21 cellular contexts compared by ENCODE assay signal in the genomic region with DNA sequence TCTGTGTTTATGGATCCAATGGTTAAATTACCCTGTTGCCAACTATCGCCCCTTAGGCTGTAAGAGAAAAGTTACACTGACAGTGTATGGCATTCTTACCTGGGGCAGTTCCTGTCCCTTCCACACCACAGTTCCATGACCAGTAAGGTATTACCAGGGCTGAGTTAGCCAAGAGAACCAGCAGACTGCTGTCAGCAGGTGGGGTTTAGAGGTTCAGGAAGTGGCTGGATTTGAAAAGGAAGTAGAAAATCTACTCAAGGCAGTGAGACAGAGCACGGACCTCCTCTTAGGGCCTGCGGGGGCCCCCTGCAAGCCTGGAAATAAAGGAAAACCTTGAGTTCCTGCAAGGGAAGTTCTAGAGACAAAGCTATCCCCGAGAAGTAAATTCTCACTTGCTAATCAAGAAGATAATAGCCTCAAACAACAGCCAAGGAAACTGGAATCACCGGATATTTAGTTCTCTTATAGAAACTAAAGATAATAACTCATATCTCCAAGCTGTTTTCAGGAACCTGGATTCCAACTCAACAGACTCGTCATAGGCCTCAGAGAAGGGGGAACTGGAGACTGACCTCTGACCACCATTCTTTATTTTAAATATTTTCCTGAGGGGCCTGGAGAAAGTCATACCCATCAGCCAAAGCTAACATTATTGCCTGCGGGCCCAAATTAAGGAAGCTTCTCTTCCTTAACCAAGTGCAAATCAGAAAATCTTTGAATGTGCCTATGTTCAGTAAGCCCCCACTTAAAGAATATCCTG.
DNase-seq lines count a peak whose midpoint lies in the region; ATAC-seq and TF ChIP-seq lines count a peak whose summit lies in the region.
"Had no signal": no experiment of that assay in that cellular context is flagged by ENCODE, and none has a peak within 500 bp of the region (broad histone marks: within the 10 kb centered on the region; RNA-seq: fewer than 3 reads in every experiment).

No MANE protein-coding gene starts in this region.

- intact Hi-C loops in tibial artery (cut with DNase I; ENCODE audit: low total_unique reads) = no loop called here

- H3K27ac ChIP-seq in SK-N-SH (ENCODE audit: low read depth in 2 of 2, low read length in 1 of 2) (no peak overlapping the region), MM.1S (ENCODE audit: low read length) (no peak overlapping the region), tibial artery (no peak overlapping the region)
- H3K27ac ChIP-seq: 22Rv1, SJSA1 had no signal

- H3F3A ChIP-seq in SK-N-SH (replicated peaks; ENCODE audit: insufficient read depth) = no peaks in the 10 kb centered on the region
- H3F3A ChIP-seq in MM.1S (ENCODE audit: insufficient read depth, low read length) = no peaks in the 10 kb centered on the region

- DNase-seq in SK-N-SH (no peak), MM.1S (peak; percentile 30), iPS-NIHi11 (ENCODE audit: low spot score) (peak; percentile 23), DMS79 treated with DMSO at 0.1 percent for 48 hours (lab: John Stamatoyannopoulos, UW) (no peak), tibial artery (no peak)
- no peak for DNase-seq in stimulated activated CD4-positive, alpha-beta T cell treated with anti-CD3 and anti-CD28 coated beads, Interleukin-1b, Interleukin-23, amount 100 ng/mL, for 48 hours
- no peak for DNase-seq in activated CD4-positive, alpha-beta T cell treated with anti-CD3 and anti-CD28 coated beads for 1 hour
- DNase-seq: ACHN, C1 segment of cervical spinal cord, DMS53, EL, HCEC 1CT, Karpas-422, NCI-H1417, NCI-H1694 treated with DMSO at 0.1 percent for 48 hours, NCI-H446 treated with DMSO at 0.1 percent for 48 hours, NCI-H526 treated with DMSO at 0.1 percent for 48 hours had no signal

- no peaks in the 10 kb centered on the region for H3K9me2 ChIP-seq in SK-N-SH
- no peaks in the 10 kb centered on the region for H3K9me2 ChIP-seq in MM.1S (replicated peaks; ENCODE audit: insufficient read depth, low read length)

- no peak overlapping the region for H3K4me2 ChIP-seq in SK-N-SH
- H3K4me2 ChIP-seq in MM.1S (ENCODE audit: low read depth, low read length) = peak overlapping the region; percentile 27; the same call in 1 of the 2 replicates

- WGBS in SK-N-SH (ENCODE audit: low lambda C conversion rate) = 13% methylated on average over 7 of the region's 7 CpGs

- H3K4me1 ChIP-seq in SK-N-SH (ENCODE audit: control insufficient read depth in 1 of 2, insufficient read depth in 2 of 2, low read depth in 1 of 2, low read length in 1 of 2) (no peaks in the 10 kb centered on the region), MM.1S (ENCODE audit: low read length) (0 out of 2 replicates have a peak, but pooled peaks cover 4% of the 10 kb centered on the region), tibial artery (no peaks in the 10 kb centered on the region)
- H3K4me1 ChIP-seq: SJSA1 had no signal

- POLR2A ChIA-PET in SK-N-SH (lab: Yijun Ruan, JAX) = no interaction called here

- H3K36me3 ChIP-seq in SK-N-SH (replicated peaks in 1 of 2; ENCODE audit: control insufficient read depth in 1 of 2, insufficient read depth in 2 of 2, low read length in 1 of 2) (no peaks in the 10 kb centered on the region), MM.1S (replicated peaks; ENCODE audit: insufficient read depth, low read length) (no peaks in the 10 kb centered on the region), tibial artery (no peaks in the 10 kb centered on the region)
- H3K36me3 ChIP-seq: SJSA1 had no signal

- no peak overlapping the region for H3K4me3 ChIP-seq in SK-N-SH (ENCODE audit: low read depth in 2 of 2, low read length in 1 of 2)
- H3K4me3 ChIP-seq in MM.1S (ENCODE audit: low read length) = no peak overlapping the region
- H3K4me3 ChIP-seq in tibial artery = no peak overlapping the region
- H3K4me3 ChIP-seq: SJSA1 had no signal

- no peak overlapping the region for H3K9ac ChIP-seq in SK-N-SH
- no peak overlapping the region for H3K9ac ChIP-seq in MM.1S (ENCODE audit: low read length)

- TF ChIP-seq CTCF in SK-N-SH (IDR thresholded peaks at IDR 0.05) (no peak), MM.1S (IDR thresholded peaks at IDR 0.05; ENCODE audit: low read length) (no peak), tibial artery (IDR thresholded peaks at IDR 0.05) (no peak)

- CTCF ChIA-PET in SK-N-SH (lab: Yijun Ruan, JAX) = interaction anchor here (1.2 kb wide), 1 partner anchor 37 kb away, joined by 3 read pairs; no protein-coding TSS in a partner anchor

- H4K20me1 ChIP-seq in SK-N-SH (ENCODE audit: insufficient read depth) = no peaks in the 10 kb centered on the region
- no peaks in the 10 kb centered on the region for H4K20me1 ChIP-seq in MM.1S (ENCODE audit: insufficient read depth, low read length)

- TF ChIP-seq EP300 in SK-N-SH (IDR thresholded peaks at IDR 0.05; ENCODE audit: borderline replicate concordance in 1 of 2, low read depth in 1 of 2, low read length in 1 of 2) = no peak

- 0 out of 2 replicates have a peak, but pooled peaks cover 5% of the 10 kb centered on the region for H3K27me3 ChIP-seq in SK-N-SH (ENCODE audit: insufficient read depth)
- H3K27me3 ChIP-seq in MM.1S (replicated peaks; ENCODE audit: insufficient read depth, low read length) = no peaks in the 10 kb centered on the region
- peaks cover 0 to 4% of the 10 kb centered on the region in 2 donors for H3K27me3 ChIP-seq in tibial artery

- no peak for ATAC-seq in SK-N-SH treated with all-trans-retinoic acid at 6 μM for 48 hours
- ATAC-seq: Right ventricle myocardium inferior had no signal

- H2AFZ ChIP-seq in SK-N-SH (ENCODE audit: low read depth) (0 out of 2 replicates have a peak overlapping the region, but pooled peaks have one; percentile 16), MM.1S (ENCODE audit: low read length) (0 out of 2 replicates have a peak overlapping the region, but pooled peaks have one; percentile 28)

- H3K79me2 ChIP-seq in SK-N-SH (ENCODE audit: insufficient read depth) (no peaks in the 10 kb centered on the region), MM.1S (ENCODE audit: low read length) (no peaks in the 10 kb centered on the region)

- H3K9me3 ChIP-seq in SK-N-SH = no peaks in the 10 kb centered on the region
- H3K9me3 ChIP-seq in MM.1S (replicated peaks; ENCODE audit: insufficient read depth, low read length) = no peaks in the 10 kb centered on the region
- H3K9me3 ChIP-seq in tibial artery = no peaks in the 10 kb centered on the region
- H3K9me3 ChIP-seq: SJSA1 had no signal

- TF ChIP-seq RAD21 in SK-N-SH (IDR thresholded peaks at IDR 0.05; ENCODE audit: low read length) = no peak

TF ChIP-seq in SK-N-SH, 30 proteins besides CTCF, POLR2A, EP300 and RAD21:
- no peak for TF ChIP-seq GATA2 (CRISPR knock-in tag; IDR thresholded peaks at IDR 0.05)
- TF ChIP-seq CHD2 (IDR thresholded peaks at IDR 0.05; ENCODE audit: low read length, partially characterized antibody) = no peak

TF ChIP-seq in SK-N-SH treated with all-trans-retinoic acid at 6 μM for 48 hours, 23 proteins besides CTCF, POLR2A, EP300 and RAD21 (continues in another document):
- TF ChIP-seq ZNF8 (CRISPR knock-in tag; IDR thresholded peaks at IDR 0.05) (no peak), GLIS3 (CRISPR knock-in tag; IDR thresholded peaks at IDR 0.05) (no peak), CSDC2 (CRISPR knock-in tag; IDR thresholded peaks at IDR 0.05) (no peak), ISL1 (CRISPR knock-in tag; IDR thresholded peaks at IDR 0.05) (no peak), ZC3H10 (CRISPR knock-in tag; IDR thresholded peaks at IDR 0.05) (no peak), ZFP30 (CRISPR knock-in tag; IDR thresholded peaks at IDR 0.05) (no peak), ZNF70 (CRISPR knock-in tag; IDR thresholded peaks at IDR 0.05) (no peak), TOX (CRISPR knock-in tag; IDR thresholded peaks at IDR 0.05; ENCODE audit: borderline replicate concordance) (no peak)
- TF ChIP-seq, protein P1, sequence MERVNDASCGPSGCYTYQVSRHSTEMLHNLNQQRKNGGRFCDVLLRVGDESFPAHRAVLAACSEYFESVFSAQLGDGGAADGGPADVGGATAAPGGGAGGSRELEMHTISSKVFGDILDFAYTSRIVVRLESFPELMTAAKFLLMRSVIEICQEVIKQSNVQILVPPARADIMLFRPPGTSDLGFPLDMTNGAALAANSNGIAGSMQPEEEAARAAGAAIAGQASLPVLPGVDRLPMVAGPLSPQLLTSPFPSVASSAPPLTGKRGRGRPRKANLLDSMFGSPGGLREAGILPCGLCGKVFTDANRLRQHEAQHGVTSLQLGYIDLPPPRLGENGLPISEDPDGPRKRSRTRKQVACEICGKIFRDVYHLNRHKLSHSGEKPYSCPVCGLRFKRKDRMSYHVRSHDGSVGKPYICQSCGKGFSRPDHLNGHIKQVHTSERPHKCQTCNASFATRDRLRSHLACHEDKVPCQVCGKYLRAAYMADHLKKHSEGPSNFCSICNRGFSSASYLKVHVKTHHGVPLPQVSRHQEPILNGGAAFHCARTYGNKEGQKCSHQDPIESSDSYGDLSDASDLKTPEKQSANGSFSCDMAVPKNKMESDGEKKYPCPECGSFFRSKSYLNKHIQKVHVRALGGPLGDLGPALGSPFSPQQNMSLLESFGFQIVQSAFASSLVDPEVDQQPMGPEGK (CRISPR knock-in tag; IDR thresholded peaks at IDR 0.05; ENCODE audit: borderline replicate concordance) = no peak
- TF ChIP-seq, protein P2, sequence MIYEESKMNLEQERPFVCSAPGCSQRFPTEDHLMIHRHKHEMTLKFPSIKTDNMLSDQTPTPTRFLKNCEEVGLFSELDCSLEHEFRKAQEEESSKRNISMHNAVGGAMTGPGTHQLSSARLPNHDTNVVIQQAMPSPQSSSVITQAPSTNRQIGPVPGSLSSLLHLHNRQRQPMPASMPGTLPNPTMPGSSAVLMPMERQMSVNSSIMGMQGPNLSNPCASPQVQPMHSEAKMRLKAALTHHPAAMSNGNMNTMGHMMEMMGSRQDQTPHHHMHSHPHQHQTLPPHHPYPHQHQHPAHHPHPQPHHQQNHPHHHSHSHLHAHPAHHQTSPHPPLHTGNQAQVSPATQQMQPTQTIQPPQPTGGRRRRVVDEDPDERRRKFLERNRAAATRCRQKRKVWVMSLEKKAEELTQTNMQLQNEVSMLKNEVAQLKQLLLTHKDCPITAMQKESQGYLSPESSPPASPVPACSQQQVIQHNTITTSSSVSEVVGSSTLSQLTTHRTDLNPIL (CRISPR knock-in tag; IDR thresholded peaks at IDR 0.05; ENCODE audit: low read depth) = no peak
- TF ChIP-seq, protein P3, sequence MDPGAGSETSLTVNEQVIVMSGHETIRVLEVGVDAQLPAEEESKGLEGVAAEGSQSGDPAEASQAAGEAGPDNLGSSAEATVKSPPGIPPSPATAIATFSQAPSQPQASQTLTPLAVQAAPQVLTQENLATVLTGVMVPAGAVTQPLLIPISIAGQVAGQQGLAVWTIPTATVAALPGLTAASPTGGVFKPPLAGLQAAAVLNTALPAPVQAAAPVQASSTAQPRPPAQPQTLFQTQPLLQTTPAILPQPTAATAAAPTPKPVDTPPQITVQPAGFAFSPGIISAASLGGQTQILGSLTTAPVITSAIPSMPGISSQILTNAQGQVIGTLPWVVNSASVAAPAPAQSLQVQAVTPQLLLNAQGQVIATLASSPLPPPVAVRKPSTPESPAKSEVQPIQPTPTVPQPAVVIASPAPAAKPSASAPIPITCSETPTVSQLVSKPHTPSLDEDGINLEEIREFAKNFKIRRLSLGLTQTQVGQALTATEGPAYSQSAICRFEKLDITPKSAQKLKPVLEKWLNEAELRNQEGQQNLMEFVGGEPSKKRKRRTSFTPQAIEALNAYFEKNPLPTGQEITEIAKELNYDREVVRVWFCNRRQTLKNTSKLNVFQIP (CRISPR knock-in tag; IDR thresholded peaks at IDR 0.05; ENCODE audit: borderline replicate concordance, low read depth) = no peak

Comparison
In these comparisons a context has a peak if more than half of its experiments do, and no peak if none do; other contexts are left out.
1. DNase-seq: peak in MM.1S (single experiment) and iPS-NIHi11 (single experiment); none in SK-N-SH (single experiment), DMS79 treated with DMSO at 0.1 percent for 48 hours (single experiment), tibial artery (0 of 2), stimulated activated CD4-positive, alpha-beta T cell treated with anti-CD3 and anti-CD28 coated beads, Interleukin-1b, Interleukin-23, amount 100 ng/mL, for 48 hours (single experiment) and activated CD4-positive, alpha-beta T cell treated with anti-CD3 and anti-CD28 coated beads for 1 hour (single experiment).